1 cellular context compared by ENCODE assay signal in genomic region chr5:173315495-173316352, GRCh38.
TF ChIP-seq lines count a peak whose summit lies in the region.

No MANE protein-coding gene starts in this region.

TF ChIP-seq in K562, 482 proteins besides CTCF, POLR2A, EP300 and RAD21 (continued from another document):
- no peak for TF ChIP-seq HOMEZ (CRISPR knock-in tag; IDR thresholded peaks at IDR 0.05)
- peak; percentile 77 for TF ChIP-seq NFIC (IDR thresholded peaks at IDR 0.05)
- TF ChIP-seq SOX6 (IDR thresholded peaks at IDR 0.05): no peak
- TF ChIP-seq RFX5 (IDR thresholded peaks at IDR 0.05; ENCODE audit: low read depth, low read length): no peak
- TF ChIP-seq EZH2 (IDR thresholded peaks at IDR 0.05; ENCODE audit: borderline replicate concordance, low read depth, low read length): no peak
- TF ChIP-seq ZNF431 (CRISPR knock-in tag; IDR thresholded peaks at IDR 0.05): no peak
- TF ChIP-seq HDAC1 (IDR thresholded peaks at IDR 0.05): no peak
- no peak for TF ChIP-seq NCOA1 (IDR thresholded peaks at IDR 0.05; ENCODE audit: low read depth)
- TF ChIP-seq MAFK (IDR thresholded peaks at IDR 0.05; ENCODE audit: low read length): peak; percentile 86
- TF ChIP-seq NONO (IDR thresholded peaks at IDR 0.05; ENCODE audit: low read depth in 2 of 2, low read length in 1 of 2): no peak
- TF ChIP-seq ZNF584 (CRISPR knock-in tag; IDR thresholded peaks at IDR 0.05; ENCODE audit: low read depth): no peak
- no peak for TF ChIP-seq RBBP5 (IDR thresholded peaks at IDR 0.05; ENCODE audit: borderline replicate concordance, insufficient read depth, low read length, poor library complexity, severe bottlenecking)
TF ChIP-seq in K562: peak in this region for 10.
